13 cellular contexts compared by ENCODE assay signal in genomic region chr2:31239842-31240198, GRCh38. TPM values are rescaled to one million over a fixed set of nuclear protein-coding genes. Genes with fewer than 3 reads are reported as not detected.
DNase-seq lines count a peak whose midpoint lies in the region; ATAC-seq and TF ChIP-seq lines count a peak whose summit lies in the region.
"Had no signal": no experiment of that assay in that cellular context is flagged by ENCODE, and none has a peak within 500 bp of the region (broad histone marks: within the 10 kb centered on the region; RNA-seq: fewer than 3 reads in every experiment).

No MANE protein-coding gene starts in this region.

- H3K4me3 ChIP-seq in left lung (no peak overlapping the region), skeletal muscle tissue (ENCODE audit: low read length in 3 of 3) (peak overlapping the region in 1 of 3 donors; percentile 41)
- H3K4me3 ChIP-seq: skin epidermis had no signal

- CTCF ChIA-PET in activated CD8-positive, alpha-beta T cell treated with anti-CD3 and anti-CD28 coated beads for 36 hours (lab: Charles Lee): no interaction called here

- ATAC-seq in left lung: peak; percentile 34
- no peak for ATAC-seq in activated CD8-positive, alpha-beta T cell treated with anti-CD3 and anti-CD28 coated beads for 36 hours
- no peak for ATAC-seq in natural killer cell

- TF ChIP-seq CTCF in left lung (IDR thresholded peaks at IDR 0.05): no peak
- no peak for TF ChIP-seq CTCF in activated CD8-positive, alpha-beta T cell treated with anti-CD3 and anti-CD28 coated beads for 36 hours (IDR thresholded peaks at IDR 0.05)
- no peak for TF ChIP-seq CTCF in natural killer cell (IDR thresholded peaks at IDR 0.05)

- H3K9ac ChIP-seq in skeletal muscle tissue (ENCODE audit: low read depth in 1 of 3, low read length in 3 of 3): peak overlapping the region in 1 of 3 donors; percentile 57

- intact Hi-C loops in left lung (cut with DNase I): no loop called here
- intact Hi-C loops in activated CD8-positive, alpha-beta T cell treated with anti-CD3 and anti-CD28 coated beads for 36 hours (cut with micrococcal nuclease): no loop called here
- intact Hi-C loops in natural killer cell (cut with micrococcal nuclease): loop anchor here (10.0 kb wide), 1 partner anchor 95 kb away; no protein-coding TSS in a partner anchor

- H3K27me3 Mint-ChIP-seq in activated CD8-positive, alpha-beta T cell treated with anti-CD3 and anti-CD28 coated beads for 36 hours: no peaks in the 10 kb centered on the region
- no peaks in the 10 kb centered on the region for H3K27me3 Mint-ChIP-seq in natural killer cell (ENCODE audit: low read depth in 2 of 2)

- H3K4me1 ChIP-seq in left lung (peaks cover 0 to 3% of the 10 kb centered on the region in 2 donors), skeletal muscle tissue (ENCODE audit: control insufficient read depth in 3 of 3, insufficient read depth in 3 of 3, low read length in 3 of 3) (peaks cover 41 to 45% (median 45%) of the 10 kb centered on the region in 3 donors)

- H3K27me3 ChIP-seq in left lung (no peaks in the 10 kb centered on the region), skeletal muscle tissue (ENCODE audit: control insufficient read depth in 3 of 3, insufficient read depth in 3 of 3, low read length in 3 of 3) (no peaks in the 10 kb centered on the region)

- peaks cover 9% of the 10 kb centered on the region for H3K4me1 Mint-ChIP-seq in activated CD8-positive, alpha-beta T cell treated with anti-CD3 and anti-CD28 coated beads for 36 hours (ENCODE audit: low read depth)
- peaks cover 16 to 23% of the 10 kb centered on the region in 2 donors for H3K4me1 Mint-ChIP-seq in natural killer cell

- DNase-seq in GM04503 (ENCODE audit: low read depth): peak; percentile 74
- no peak for DNase-seq in left lung
- DNase-seq in activated CD4-positive, alpha-beta T cell treated with anti-CD3 and anti-CD28 coated beads, Interleukin-2, amount 50 U/mL, for 4 hours: no peak
- DNase-seq in NCI-H146 (lab: John Stamatoyannopoulos, UW): no peak
- DNase-seq in activated CD8-positive, alpha-beta T cell treated with anti-CD3 and anti-CD28 coated beads for 36 hours: no peak
- DNase-seq in natural killer cell: no peak
- DNase-seq: activated naive CD4-positive, alpha-beta T cell treated with anti-CD3 and anti-CD28 coated beads, Interleukin-2, amount 50 U/mL, for 16 hours; KG1; NCI-H510A treated with DMSO at 0.1 percent for 48 hours; stimulated activated naive CD4-positive, alpha-beta T cell treated with Interleukin-2 at 50 U/mL for 16 hours had no signal

- no peaks in the 10 kb centered on the region for H3K9me3 Mint-ChIP-seq in activated CD8-positive, alpha-beta T cell treated with anti-CD3 and anti-CD28 coated beads for 36 hours
- no peaks in the 10 kb centered on the region for H3K9me3 Mint-ChIP-seq in natural killer cell

- H3K36me3 ChIP-seq in left lung: no peaks in the 10 kb centered on the region
- H3K36me3 ChIP-seq in skeletal muscle tissue (ENCODE audit: control insufficient read depth in 3 of 3, insufficient read depth in 3 of 3, low read length in 3 of 3): peaks cover 0 to 4% (median 0%) of the 10 kb centered on the region in 3 donors

- H3K9me3 ChIP-seq in left lung (no peaks in the 10 kb centered on the region), skeletal muscle tissue (ENCODE audit: control insufficient read depth in 3 of 3, low read length in 3 of 3) (no peaks in the 10 kb centered on the region)

- H3K4me3 Mint-ChIP-seq in activated CD8-positive, alpha-beta T cell treated with anti-CD3 and anti-CD28 coated beads for 36 hours: no peak overlapping the region
- H3K4me3 Mint-ChIP-seq in natural killer cell: no peak overlapping the region

- no peaks in the 10 kb centered on the region for H3K36me3 Mint-ChIP-seq in activated CD8-positive, alpha-beta T cell treated with anti-CD3 and anti-CD28 coated beads for 36 hours (ENCODE audit: low read depth)
- no peaks in the 10 kb centered on the region for H3K36me3 Mint-ChIP-seq in natural killer cell

- H3K27ac ChIP-seq in cingulate gyrus (ENCODE audit: low read depth, low read length) (peak overlapping the region; percentile 51), left lung (peak overlapping the region in 1 of 2 donors; percentile 4), skeletal muscle tissue (ENCODE audit: low read depth, low read length) (peak overlapping the region; percentile 82)

- POLR2A ChIA-PET in activated CD8-positive, alpha-beta T cell treated with anti-CD3 and anti-CD28 coated beads for 36 hours (lab: Charles Lee): no interaction called here

- no peak overlapping the region for H3K27ac Mint-ChIP-seq in activated CD8-positive, alpha-beta T cell treated with anti-CD3 and anti-CD28 coated beads for 36 hours
- H3K27ac Mint-ChIP-seq in natural killer cell: no peak overlapping the region

RNA-seq across cellular contexts. Expression of gene EHD3, which starts 5.9 kb away (rescaled TPM):
- 1 to 10 TPM; 6.8 to 9.1 TPM for total RNA-seq in left lung
- 2.6 TPM for total RNA-seq in skeletal muscle tissue
- total RNA-seq in activated CD8-positive, alpha-beta T cell treated with anti-CD3 and anti-CD28 coated beads for 36 hours: under 1 TPM; 0.54 to 0.60 TPM
- total RNA-seq in natural killer cell: 1 to 10 TPM; 5.6 to 7.8 (median 7.2) TPM

RNA-seq across cellular contexts. Expression of gene CAPN14, which starts 22.5 kb away (rescaled TPM):
- total RNA-seq in left lung (under 1 TPM; 0.23 to 0.26 TPM), skeletal muscle tissue (not detected), natural killer cell (under 1 TPM in 2 of 3 donors, not detected in 1; 0.33 to 0.43 TPM)
- under 1 TPM; 0.59 to 0.69 TPM for total RNA-seq in activated CD8-positive, alpha-beta T cell treated with anti-CD3 and anti-CD28 coated beads for 36 hours
